In the genomic region with DNA sequence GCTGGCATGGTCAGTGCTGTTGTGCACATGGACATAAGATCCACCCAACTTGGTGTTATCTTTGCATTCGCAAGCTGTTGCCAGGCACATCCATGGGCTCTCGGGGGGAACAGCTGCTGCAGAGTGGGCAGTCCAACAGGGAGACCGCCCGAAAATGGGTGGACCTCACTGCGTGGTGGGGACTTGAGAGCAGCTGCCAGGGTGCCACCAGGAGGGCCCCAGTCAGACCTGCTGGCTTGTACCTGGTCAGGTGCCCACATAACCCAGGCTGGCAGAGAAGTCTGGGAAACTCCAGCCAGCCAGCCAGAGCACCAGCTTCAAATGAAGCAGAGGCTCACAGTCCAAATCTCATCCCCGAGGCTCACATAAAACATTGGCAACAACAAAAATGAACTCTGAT, we compare ENCODE assay signal across 21 cellular contexts.
DNase-seq lines count a peak whose midpoint lies in the region; ATAC-seq, FAIRE-seq and TF ChIP-seq lines count a peak whose summit lies in the region.
"Had no signal": no experiment of that assay in that cellular context is flagged by ENCODE, and none has a peak within 500 bp of the region (broad histone marks: within the 10 kb centered on the region; RNA-seq: fewer than 3 reads in every experiment).

No MANE protein-coding gene starts in this region.

- H2BK12ac ChIP-seq in trophoblast cell (ENCODE audit: low read length): peak overlapping the region; percentile 26

- H3K36me3 ChIP-seq in bronchial epithelial cell (ENCODE audit: control insufficient read depth, insufficient read depth, low read length) (peaks cover 27% of the 10 kb centered on the region), kidney (ENCODE audit: control insufficient read depth in 1 of 2, insufficient read depth in 2 of 2, low read length in 2 of 2) (peaks cover 12 to 20% of the 10 kb centered on the region in 2 donors), trophoblast cell (ENCODE audit: control insufficient read depth in 1 of 2, insufficient read depth in 2 of 2, low read length in 2 of 2) (peaks cover 38 to 52% of the 10 kb centered on the region in 2 experiments), WERI-Rb-1 (peaks cover 62% of the 10 kb centered on the region)

- H3K4me3 ChIP-seq in bronchial epithelial cell (ENCODE audit: low read depth, low read length) (no peak overlapping the region), kidney (ENCODE audit: low read length in 2 of 2) (no peak overlapping the region), trophoblast cell (ENCODE audit: low read depth, low read length) (no peak overlapping the region), WERI-Rb-1 (ENCODE audit: low read depth, low read length) (no peak overlapping the region)
- H3K4me3 ChIP-seq: A549, BLaER1, GM12878 had no signal

- no peak overlapping the region for H4K8ac ChIP-seq in trophoblast cell (ENCODE audit: low read depth, low read length)

- H3K18ac ChIP-seq in trophoblast cell (ENCODE audit: low read length): no peak overlapping the region

- no peak overlapping the region for H3K23ac ChIP-seq in trophoblast cell (ENCODE audit: low read length)

- H3K4me1 ChIP-seq in kidney (ENCODE audit: control insufficient read depth in 1 of 2, insufficient read depth in 1 of 2, low read depth in 1 of 2, low read length in 2 of 2) (peaks cover 4 to 5% of the 10 kb centered on the region in 2 donors), trophoblast cell (ENCODE audit: control insufficient read depth in 1 of 2, insufficient read depth in 2 of 2, low read length in 2 of 2) (peaks cover 8 to 17% of the 10 kb centered on the region in 2 experiments)
- H3K4me1 ChIP-seq: A549 had no signal

- H3K4me3 Mint-ChIP-seq in activated naive CD4-positive, alpha-beta T cell treated with anti-CD3 and anti-CD28 coated beads, Interleukin-2, amount 10 ng/mL, durations not matched to agents 7 days and 5 days: no peak overlapping the region
- H3K4me3 Mint-ChIP-seq: CD14-positive monocyte; CD4-positive, alpha-beta memory T cell; IgD-negative memory B cell had no signal

- H3K27ac ChIP-seq in kidney (ENCODE audit: low read depth in 2 of 2, low read length in 2 of 2): no peak overlapping the region
- no peak overlapping the region for H3K27ac ChIP-seq in trophoblast cell (ENCODE audit: low read depth, low read length)
- H3K27ac ChIP-seq in WERI-Rb-1: no peak overlapping the region
- H3K27ac ChIP-seq: 22Rv1, A549, BLaER1 had no signal

- no peak overlapping the region for H3K4me2 ChIP-seq in trophoblast cell (ENCODE audit: low read length)
- H3K4me2 ChIP-seq: A549, BLaER1 had no signal

- no peak overlapping the region for H3K14ac ChIP-seq in trophoblast cell (ENCODE audit: low read length)

- CTCF ChIA-PET in activated naive CD4-positive, alpha-beta T cell treated with anti-CD3 and anti-CD28 coated beads, Interleukin-2, amount 10 ng/mL, durations not matched to agents 7 days and 5 days (lab: Charles Lee): interaction anchor here (0.9 kb wide), 1 partner anchor 8 kb away, joined by 3 read pairs; no protein-coding TSS in a partner anchor

- no peak overlapping the region for H2AFZ ChIP-seq in trophoblast cell (ENCODE audit: insufficient read depth, low read length, poor library complexity)

- TF ChIP-seq CTCF in bronchial epithelial cell (IDR thresholded peaks at IDR 0.05; ENCODE audit: insufficient read depth, low read length, severe bottlenecking): no peak
- TF ChIP-seq CTCF in kidney (IDR thresholded peaks at IDR 0.05; ENCODE audit: borderline replicate concordance, extremely low read depth, insufficient read depth): no peak
- no peak for TF ChIP-seq CTCF in WERI-Rb-1 (IDR thresholded peaks at IDR 0.05; ENCODE audit: low read depth, low read length)

- H2BK120ac ChIP-seq in trophoblast cell (ENCODE audit: insufficient read depth, low read length, poor library complexity): no peak overlapping the region

- no peak for ATAC-seq in HG03432 (IDR thresholded peaks at IDR 0.05; ENCODE audit: unreplicated experiment)
- no peak for ATAC-seq in HG03565 (IDR thresholded peaks at IDR 0.05; ENCODE audit: unreplicated experiment)
- ATAC-seq: A549, GM12878, HCT116 had no signal

- no peak overlapping the region for H4K12ac ChIP-seq in trophoblast cell (ENCODE audit: low read depth, low read length)

- no peaks in the 10 kb centered on the region for H3K9me3 Mint-ChIP-seq in activated naive CD4-positive, alpha-beta T cell treated with anti-CD3 and anti-CD28 coated beads, Interleukin-2, amount 10 ng/mL, durations not matched to agents 7 days and 5 days
- H3K9me3 Mint-ChIP-seq: CD14-positive monocyte; CD4-positive, alpha-beta memory T cell; IgD-negative memory B cell had no signal

- no peak overlapping the region for H4K91ac ChIP-seq in trophoblast cell (ENCODE audit: low read depth, low read length)

- DNase-seq in activated naive CD4-positive, alpha-beta T cell treated with anti-CD3 and anti-CD28 coated beads, Interleukin-2, amount 10 ng/mL, durations not matched to agents 7 days and 5 days: no peak
- DNase-seq in activated naive CD4-positive, alpha-beta T cell treated with Interleukin-2 at 50 U/mL for 16 hours: no peak
- DNase-seq in bronchial epithelial cell (ENCODE audit: low read depth) (no peak), kidney (peak; percentile 52), trophoblast cell (no peak), WERI-Rb-1 (no peak)
- DNase-seq: Calu3; CD4-positive, alpha-beta memory T cell; DMS79 treated with DMSO at 0.1 percent for 48 hours; GOT3; H7 had no signal

- intact Hi-C loops in kidney (cut with DNase I): no loop called here

- H3K9ac ChIP-seq in kidney (ENCODE audit: low read length in 2 of 2) (no peak overlapping the region), trophoblast cell (ENCODE audit: low read length) (no peak overlapping the region)
- H3K9ac ChIP-seq: BLaER1 had no signal

- H3K27me3 Mint-ChIP-seq in activated naive CD4-positive, alpha-beta T cell treated with anti-CD3 and anti-CD28 coated beads, Interleukin-2, amount 10 ng/mL, durations not matched to agents 7 days and 5 days: no peaks in the 10 kb centered on the region
- H3K27me3 Mint-ChIP-seq: CD4-positive, alpha-beta memory T cell; IgD-negative memory B cell had no signal

- H3K9me3 ChIP-seq in kidney (ENCODE audit: control insufficient read depth in 1 of 2, low read length in 2 of 2) (no peaks in the 10 kb centered on the region), trophoblast cell (ENCODE audit: insufficient read depth, low read depth, low read length) (no peaks in the 10 kb centered on the region), WERI-Rb-1 (ENCODE audit: severe bottlenecking) (no peaks in the 10 kb centered on the region)
- H3K9me3 ChIP-seq: A549, BLaER1 had no signal

- H2AK5ac ChIP-seq in trophoblast cell (ENCODE audit: low read length): no peak overlapping the region

- no peak overlapping the region for H2BK5ac ChIP-seq in trophoblast cell (ENCODE audit: low read depth, low read length, poor library complexity)

- no peaks in the 10 kb centered on the region for H3K27me3 ChIP-seq in bronchial epithelial cell (ENCODE audit: control insufficient read depth, insufficient read depth, low read length)
- H3K27me3 ChIP-seq in trophoblast cell (ENCODE audit: insufficient read depth, low read length): no peaks in the 10 kb centered on the region
- no peaks in the 10 kb centered on the region for H3K27me3 ChIP-seq in WERI-Rb-1 (ENCODE audit: insufficient read depth, low read depth, severe bottlenecking)
- H3K27me3 ChIP-seq: BLaER1 had no signal

- WGBS in trophoblast cell (ENCODE audit: extremely low coverage, insufficient coverage, insufficient read length): no CpG with 5 or more reads among the region's 6 CpGs

- H3K4ac ChIP-seq in trophoblast cell (ENCODE audit: low read depth, low read length): no peak overlapping the region

- peaks cover 2% of the 10 kb centered on the region for H3K79me1 ChIP-seq in trophoblast cell (ENCODE audit: low read length)

- no peaks in the 10 kb centered on the region for H3K79me2 ChIP-seq in trophoblast cell (ENCODE audit: control insufficient read depth, insufficient read depth, low read length, poor library complexity)

- H3K4me1 Mint-ChIP-seq in activated naive CD4-positive, alpha-beta T cell treated with anti-CD3 and anti-CD28 coated beads, Interleukin-2, amount 10 ng/mL, durations not matched to agents 7 days and 5 days: no peaks in the 10 kb centered on the region
- H3K4me1 Mint-ChIP-seq: CD14-positive monocyte; CD4-positive, alpha-beta memory T cell; IgD-negative memory B cell had no signal

- H3K27ac Mint-ChIP-seq in activated naive CD4-positive, alpha-beta T cell treated with anti-CD3 and anti-CD28 coated beads, Interleukin-2, amount 10 ng/mL, durations not matched to agents 7 days and 5 days: peak overlapping the region; percentile 39
- H3K27ac Mint-ChIP-seq: CD14-positive monocyte had no signal

- H3K36me3 Mint-ChIP-seq in activated naive CD4-positive, alpha-beta T cell treated with anti-CD3 and anti-CD28 coated beads, Interleukin-2, amount 10 ng/mL, durations not matched to agents 7 days and 5 days: peaks cover 30% of the 10 kb centered on the region

- FAIRE-seq in bronchial epithelial cell (lab: Jason Lieb, UNC): peak; percentile 43
- FAIRE-seq in kidney (lab: Jason Lieb, UNC): no peak
- FAIRE-seq: A549, GM12878, HTR-8/SVneo had no signal
